Comparison of ENCODE assay signal across 8 cellular contexts in genomic region chrX:46903458-46904242, GRCh38. TPM values are rescaled to one million over a fixed set of nuclear protein-coding genes. Genes with fewer than 3 reads are reported as not detected.
DNase-seq lines count a peak whose midpoint lies in the region; ATAC-seq and TF ChIP-seq lines count a peak whose summit lies in the region.

No MANE protein-coding gene starts in this region.

- no peaks in the 10 kb centered on the region for H3K36me3 ChIP-seq in A673 (ENCODE audit: insufficient read depth, low read length, poor library complexity, severe bottlenecking)

- no TSS peak for BruUV-seq in A673 (replicated peaks; lab: Mats Ljungman, UMichigan)

- POLR2A ChIA-PET in A673 (lab: Charles Lee; ENCODE audit: low non-redundant PET): no interaction called here

- peak; percentile 92 for DNase-seq in A673 (ENCODE audit: low spot score)
- peak; percentile 93 for DNase-seq in NCI-H2107 treated with DMSO at 0.1 percent for 48 hours (lab: John Stamatoyannopoulos, UW; ENCODE audit: unreplicated experiment)
- DNase-seq in central memory CD4-positive, alpha-beta T cell: peak; percentile 37
- peak; percentile 89 for DNase-seq in islet precursor cell
- peak; percentile 42 for DNase-seq in stimulated activated CD4-positive, alpha-beta T cell treated with anti-CD3 and anti-CD28 coated beads, Interleukin-12 subunit alpha, Interleukin-12 subunit beta, amount 100 ng/mL, for 4 hours

- H3K9me3 ChIP-seq in A673 (ENCODE audit: low read depth, low read length, poor library complexity, severe bottlenecking): no peaks in the 10 kb centered on the region

- H3K27ac ChIP-seq in A673 (ENCODE audit: low read depth, low read length, poor library complexity, severe bottlenecking): peak overlapping the region; percentile 90
- peak overlapping the region; percentile 50 for H3K27ac ChIP-seq in VCaP

- peak; percentile 74 for TF ChIP-seq CTCF in A673 (conservative IDR thresholded peaks at IDR 0.05; ENCODE audit: low read depth, low read length)
- TF ChIP-seq CTCF in VCaP (conservative IDR thresholded peaks at IDR 0.05): peak; percentile 77

- peak; percentile 74 for ATAC-seq in GM18517 (IDR thresholded peaks at IDR 0.05; ENCODE audit: unreplicated experiment)
- ATAC-seq in HG03095 (IDR thresholded peaks at IDR 0.05; ENCODE audit: unreplicated experiment): peak; percentile 86

- intact Hi-C loops in A673 (cut with micrococcal nuclease; ENCODE audit: unreplicated experiment): loop anchor here (2.0 to 5.0 kb wide), 5 partner anchors 66 to 189 kb away; partner anchors contain the start of gene RP2

- CTCF ChIA-PET in A673 (lab: Charles Lee): interaction anchor here (0.6 to 1.4 kb wide), 6 partner anchors 22 to 131 kb away, joined by 3 to 5 read pairs (median 3); no protein-coding TSS in a partner anchor

- H3K27me3 ChIP-seq in A673 (replicated peaks; ENCODE audit: insufficient read depth, low read depth, low read length, poor library complexity): no peaks in the 10 kb centered on the region

- H3K4me3 ChIP-seq in A673 (ENCODE audit: low read depth, low read length, poor library complexity, severe bottlenecking): peak overlapping the region; percentile 47

- peaks cover 21% of the 10 kb centered on the region for H3K4me1 ChIP-seq in A673 (ENCODE audit: insufficient read depth, low read length, poor library complexity, severe bottlenecking)

RNA-seq across cellular contexts. Expression of gene JADE3, which starts 8.6 kb away (rescaled TPM):
- 42.4 and 48.5 TPM in 2 replicates for total RNA-seq in A673 (2021)

Comparison
In these comparisons a context has a peak if more than half of its experiments do, and no peak if none do; other contexts are left out.
1. Peak in every context shown above with its lines: DNase-seq, ATAC-seq, H3K4me3 ChIP-seq and H3K27ac ChIP-seq.
2. DNase-seq: peak in every context shown above with its lines; median percentile 93 in NCI-H2107 treated with DMSO at 0.1 percent for 48 hours; 92 in A673; 89 in islet precursor cell; 42 in stimulated activated CD4-positive, alpha-beta T cell treated with anti-CD3 and anti-CD28 coated beads, Interleukin-12 subunit alpha, Interleukin-12 subunit beta, amount 100 ng/mL, for 4 hours; 37 in central memory CD4-positive, alpha-beta T cell.